11 cellular contexts compared by ENCODE assay signal in the genomic region with DNA sequence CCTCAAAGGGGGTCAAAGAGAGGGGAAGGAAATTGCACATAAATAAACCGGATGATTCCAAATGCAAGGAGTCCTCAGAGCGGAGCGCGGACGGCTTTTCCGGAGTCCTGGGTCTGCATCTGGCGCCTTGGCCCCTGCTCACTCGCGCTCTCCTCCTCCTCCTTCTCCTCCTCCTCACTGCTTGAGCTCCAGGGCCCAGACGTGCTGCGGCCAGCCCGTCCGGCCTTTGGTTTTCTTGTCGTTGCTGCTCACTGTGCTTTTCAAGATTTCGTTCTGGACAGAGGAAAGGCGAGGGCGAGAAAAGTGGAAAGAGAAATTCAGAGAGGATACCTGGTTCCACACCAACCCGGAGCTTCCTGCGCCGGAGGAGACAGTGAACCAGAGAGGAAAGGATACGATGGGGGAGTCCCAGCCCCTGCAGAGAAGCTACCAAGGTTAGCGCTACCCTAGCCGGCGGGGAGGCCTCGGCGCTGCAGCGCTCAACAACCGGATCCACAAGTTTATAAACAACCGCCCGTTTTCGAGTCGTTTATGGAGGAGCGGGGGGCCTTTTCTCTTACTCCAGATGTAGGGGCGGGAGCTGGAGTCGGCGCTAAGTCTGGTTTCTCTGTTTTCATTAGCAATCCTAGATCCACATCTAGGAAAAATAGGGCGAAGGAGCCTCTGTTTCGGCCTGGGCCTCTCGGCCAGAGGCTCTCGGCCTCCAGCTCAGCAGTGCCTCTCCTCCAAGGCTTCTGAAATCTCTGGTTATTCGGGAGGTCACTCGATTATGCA. TPM values are rescaled to one million over a fixed set of nuclear protein-coding genes. Genes with fewer than 3 reads are reported as not detected.
A peak's percentile ranks its signal among the peaks of the same experiment; 100 is the strongest.
DNase-seq lines count a peak whose midpoint lies in the region; ATAC-seq and TF ChIP-seq lines count a peak whose summit lies in the region.
"Had no signal": no experiment of that assay in that cellular context is flagged by ENCODE, and none has a peak within 500 bp of the region (broad histone marks: within the 10 kb centered on the region; RNA-seq: fewer than 3 reads in every experiment).

No MANE protein-coding gene starts in this region.

- TF ChIP-seq EP300 in ovary (IDR thresholded peaks at IDR 0.05), result no peak

- no peaks in the 10 kb centered on the region for H3K9me3 ChIP-seq in HUES64 (ENCODE audit: insufficient read depth, low read depth, low read length)
- no peaks in the 10 kb centered on the region for H3K9me3 ChIP-seq in ovary
- H3K9me3 ChIP-seq: pancreas had no signal

- no peak for TF ChIP-seq POLR2A in ovary (IDR thresholded peaks at IDR 0.05)

- H3K4me1 ChIP-seq in HUES64 (ENCODE audit: insufficient read depth, low read length) (peaks cover 29% of the 10 kb centered on the region), ovary (ENCODE audit: insufficient read depth) (peaks cover 3% of the 10 kb centered on the region)
- H3K4me1 ChIP-seq: pancreas had no signal

- DNase-seq in BJ (ENCODE audit: low read depth) (no peak), foreskin fibroblast (peak in 1 of 2 donors; percentile 35), ovary (peak in 1 of 5 donors; percentile 27), NCI-H1930 (lab: John Stamatoyannopoulos, UW) (no peak), LoVo (ENCODE audit: low spot score) (no peak), SHP77 treated with DMSO at 0.1 percent for 48 hours (lab: John Stamatoyannopoulos, UW) (no peak)
- DNase-seq: hippocampal formation, pancreas had no signal

- no peak overlapping the region for H3K9ac ChIP-seq in HUES64 (ENCODE audit: low read depth, low read length)

- no peak for ATAC-seq in HG03025 (IDR thresholded peaks at IDR 0.05; ENCODE audit: low FRiP score, unreplicated experiment)
- ATAC-seq: activated CD4-positive, CD25-positive, alpha-beta regulatory T cell treated with anti-CD3 and anti-CD28 coated beads, Interleukin-2, amount 50 U/mL, for 24 hours; pancreas had no signal

- no peak for TF ChIP-seq CTCF in BJ (IDR thresholded peaks at IDR 0.05; ENCODE audit: insufficient read depth, low read depth, low read length)
- TF ChIP-seq CTCF in foreskin fibroblast (IDR thresholded peaks at IDR 0.05; ENCODE audit: low read depth, low read length), result no peak
- TF ChIP-seq CTCF in ovary (IDR thresholded peaks at IDR 0.05), result no peak

- no peak overlapping the region for H3K27ac ChIP-seq in HUES64 (ENCODE audit: low read depth, low read length)
- peak overlapping the region; percentile 15 to 94 for H3K27ac ChIP-seq in ovary

- POLR2A ChIA-PET in BJ (lab: Charles Lee), result interaction anchor here (0.6 kb wide), 1 partner anchor 18 kb away, joined by 3 read pairs; no protein-coding TSS in a partner anchor

- H3K27me3 ChIP-seq in BJ (ENCODE audit: control insufficient read depth, insufficient read depth, low read length) (no peaks in the 10 kb centered on the region), HUES64 (ENCODE audit: insufficient read depth, low read length) (peaks cover 99% of the 10 kb centered on the region), ovary (no peaks in the 10 kb centered on the region)

- WGBS in HUES64, result under 1% methylated on average over 42 of the region's 42 CpGs
- WGBS in ovary, 3 donors, result 40 to 56% (median 46%) methylated on average over 42 of the region's 42 CpGs

- H3K36me3 ChIP-seq in BJ (ENCODE audit: control insufficient read depth, insufficient read depth, low read length) (no peaks in the 10 kb centered on the region), HUES64 (ENCODE audit: insufficient read depth, low read length) (no peaks in the 10 kb centered on the region), ovary (no peaks in the 10 kb centered on the region)
- H3K36me3 ChIP-seq: pancreas had no signal

- intact Hi-C loops in ovary (cut with DNase I), result no loop called here

- CTCF ChIA-PET in BJ (lab: Yijun Ruan, JAX), result interaction anchor here (1.4 to 1.5 kb wide), 2 partner anchors 33 to 107 kb away, joined by 3 to 5 read pairs; no protein-coding TSS in a partner anchor

- H3K4me3 ChIP-seq in BJ (ENCODE audit: low read depth, low read length), result peak overlapping the region; percentile 51
- peak overlapping the region; percentile 0; the same call in 1 of the 2 replicates for H3K4me3 ChIP-seq in HUES64 (ENCODE audit: low read length)
- H3K4me3 ChIP-seq in foreskin fibroblast (ENCODE audit: low read depth in 1 of 2, low read length in 2 of 2), result peak overlapping the region; percentile 54 to 58
- H3K4me3 ChIP-seq in ovary, result peak overlapping the region; percentile 70

RNA-seq across cellular contexts. Expression of a gene that starts 2.7 kb away (rescaled TPM):
- 3.6 and 4.9 TPM in 2 replicates for polyA plus RNA-seq in BJ (2011; rRNA removed)
- 2.4 and 2.5 TPM in 2 replicates for polyA minus RNA-seq in BJ (2011; rRNA and poly(A)+ RNA removed)
- 0.55 TPM for polyA plus RNA-seq in HUES64 (2013, experiment 1 of 2)
- polyA plus RNA-seq in HUES64 (2013, experiment 2 of 2), result 0.82 TPM
- 10 to 100 TPM; 12.9 to 99.9 (median 44.1) TPM for total RNA-seq in ovary
- polyA plus RNA-seq in ovary, result 10 to 100 TPM; 32.4 to 39.6 TPM

Comparison
In these comparisons a context has a peak if more than half of its experiments do, and no peak if none do; other contexts are left out.
1. H3K4me3 ChIP-seq: peak in every context shown above with its lines; median percentile 70 in ovary; 56 in foreskin fibroblast; 51 in BJ; 0 in HUES64.